27 cellular contexts compared by ENCODE assay signal in the genomic region with DNA sequence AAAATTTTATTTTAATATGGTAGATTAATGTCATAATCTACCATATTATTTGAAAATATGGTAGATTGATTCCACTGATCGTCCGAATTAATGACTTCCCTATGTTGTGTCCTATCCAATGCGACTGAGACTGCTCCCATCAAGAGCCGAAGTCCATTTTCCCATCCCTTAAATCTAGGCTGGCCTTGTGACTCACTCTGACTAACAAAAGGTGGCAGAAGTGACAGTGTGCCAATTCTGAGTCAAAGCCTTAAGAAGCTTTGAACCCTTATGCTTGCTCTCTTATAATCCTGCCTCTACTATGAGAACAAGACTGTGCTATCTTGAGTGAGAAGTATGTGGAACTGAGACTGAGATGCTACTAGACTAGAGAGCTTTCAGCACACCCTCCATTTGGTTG.
DNase-seq lines count a peak whose midpoint lies in the region; TF ChIP-seq lines count a peak whose summit lies in the region.
"Had no signal": no experiment of that assay in that cellular context is flagged by ENCODE, and none has a peak within 500 bp of the region (broad histone marks: within the 10 kb centered on the region; RNA-seq: fewer than 3 reads in every experiment).

No MANE protein-coding gene starts in this region.

- DNase-seq in Daoy (ENCODE audit: low read depth) (peak; percentile 11), HFF-Myc (ENCODE audit: extremely low read depth, low read depth) (peak; percentile 4), RKO (ENCODE audit: low spot score) (peak; percentile 19), fibroblast of mammary gland (ENCODE audit: low read depth) (peak; percentile 46), left ventricle myocardium inferior (no peak), DMS153 treated with DMSO at 0.1 percent for 48 hours (lab: John Stamatoyannopoulos, UW; ENCODE audit: unreplicated experiment) (no peak)
- DNase-seq in stimulated activated naive CD4-positive, alpha-beta T cell treated with Interleukin-2 at 50 U/mL for 16 hours (lab: John Stamatoyannopoulos, UW), result no peak
- DNase-seq: 8988T; ACHN; BE2C; CD8-positive, alpha-beta memory T cell; DMS 273 treated with DMSO at 0.1 percent for 48 hours; DMS79 treated with DMSO at 0.1 percent for 48 hours; HCEC 1CT; MV-4-11; NCI-H1105 treated with DMSO at 0.1 percent for 48 hours; NCI-H146; NCI-H1930; NCI-H2107; NCI-H446 treated with DMSO at 0.1 percent for 48 hours; NCI-H526; NCI-H82; NK-92 treated with Interleukin-12 subunit alpha and Interleukin-12 subunit beta, amount 100 ng/mL, for 24 hours; PC-9; SHP77 treated with DMSO at 0.1 percent for 48 hours; SW 1271 had no signal

- H3K4me3 ChIP-seq in HFF-Myc (replicated peaks; ENCODE audit: low read depth, low read length), result no peak overlapping the region
- H3K4me3 ChIP-seq in fibroblast of mammary gland (ENCODE audit: control insufficient read depth, low read depth, low read length), result no peak overlapping the region
- no peak overlapping the region for H3K4me3 ChIP-seq in left ventricle myocardium inferior
- H3K4me3 ChIP-seq: PC-9, SK-N-MC had no signal

- H3K27me3 ChIP-seq in left ventricle myocardium inferior (ENCODE audit: low read depth), result no peaks in the 10 kb centered on the region
- H3K27me3 ChIP-seq: BE2C had no signal

- H3K36me3 ChIP-seq in left ventricle myocardium inferior, result no peaks in the 10 kb centered on the region
- H3K36me3 ChIP-seq: BE2C had no signal

- intact Hi-C loops in left ventricle myocardium inferior (cut with micrococcal nuclease), result no loop called here

- no peak overlapping the region for H3K27ac ChIP-seq in left ventricle myocardium inferior (replicated peaks)
- H3K27ac ChIP-seq: PC-9, SK-N-MC had no signal

- TF ChIP-seq CTCF in HFF-Myc (IDR thresholded peaks at IDR 0.05; ENCODE audit: low read depth, low read length, missing control alignments) (no peak), fibroblast of mammary gland (conservative IDR thresholded peaks at IDR 0.05; ENCODE audit: control insufficient read depth, insufficient read depth, low read depth, low read length) (no peak), left ventricle myocardium inferior (IDR thresholded peaks at IDR 0.05; ENCODE audit: borderline replicate concordance) (no peak)

- no peaks in the 10 kb centered on the region for H3K9me3 ChIP-seq in left ventricle myocardium inferior (replicated peaks)
- H3K9me3 ChIP-seq: BE2C had no signal

- H3K4me1 ChIP-seq in left ventricle myocardium inferior, result no peaks in the 10 kb centered on the region
- H3K4me1 ChIP-seq: BE2C had no signal

Comparison
In these comparisons a context has a peak if more than half of its experiments do, and no peak if none do; other contexts are left out.
1. DNase-seq: peak in Daoy (single experiment), HFF-Myc (single experiment), RKO (single experiment) and fibroblast of mammary gland (single experiment); none in left ventricle myocardium inferior (single experiment), DMS153 treated with DMSO at 0.1 percent for 48 hours (single experiment) and stimulated activated naive CD4-positive, alpha-beta T cell treated with Interleukin-2 at 50 U/mL for 16 hours (single experiment).